ENCODE assay signal across 14 cellular contexts in the genomic region with DNA sequence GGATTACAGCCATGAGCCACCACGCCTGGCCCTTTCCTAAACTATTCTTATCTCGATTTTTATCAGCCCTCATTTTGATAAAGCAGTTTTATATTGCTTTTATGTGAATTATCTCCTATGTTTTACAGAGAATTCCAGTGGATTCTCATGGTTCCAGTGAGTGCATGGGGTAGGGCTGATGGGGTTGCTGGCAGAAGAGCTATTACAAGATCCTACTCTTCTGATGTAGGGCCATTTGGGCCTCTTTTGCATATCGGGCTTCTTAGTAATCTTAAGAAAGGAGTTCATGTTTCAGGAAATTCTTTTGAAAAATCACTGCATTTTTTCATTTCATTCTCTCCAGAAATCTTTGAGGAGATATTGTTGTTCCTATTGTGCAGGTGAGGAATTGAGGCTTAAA.
"Had no signal": no experiment of that assay in that cellular context is flagged by ENCODE, and none has a peak within 500 bp of the region (broad histone marks: within the 10 kb centered on the region; RNA-seq: fewer than 3 reads in every experiment).

No MANE protein-coding gene starts in this region.

- H3K9me3 Mint-ChIP-seq: activated CD4-positive, alpha-beta T cell treated with anti-CD3 and anti-CD28 coated beads, Interleukin-2, amount 10 ng/mL, durations not matched to agents 7 days and 5 days; activated naive CD8-positive, alpha-beta T cell treated with anti-CD3 and anti-CD28 coated beads, Interleukin-2, amount 10 ng/mL, durations not matched to agents 7 days and 5 days; activated T-helper 1 cell treated with anti-CD3 and anti-CD28 coated beads, Interleukin-12 subunit alpha, Interleukin-12 subunit beta, Interleukin-2, Interleukin-4 antibody, amounts not matched to agents 30 ng/mL and 10 ng/mL and 1 ng/mL, durations not matched to agents 14 hours and 24 hours and 36 hours had no signal

- H3K36me3 Mint-ChIP-seq: activated naive CD8-positive, alpha-beta T cell treated with anti-CD3 and anti-CD28 coated beads, Interleukin-2, amount 10 ng/mL, durations not matched to agents 7 days and 5 days had no signal

- H3K4me3 ChIP-seq: lung, ovary, SK-N-MC, skin epidermis had no signal

- H3K9me3 ChIP-seq: ovary had no signal

- H3K4me1 Mint-ChIP-seq: activated CD4-positive, alpha-beta T cell treated with anti-CD3 and anti-CD28 coated beads, Interleukin-2, amount 10 ng/mL, durations not matched to agents 7 days and 5 days; activated naive CD8-positive, alpha-beta T cell treated with anti-CD3 and anti-CD28 coated beads, Interleukin-2, amount 10 ng/mL, durations not matched to agents 7 days and 5 days had no signal

- H3K27me3 ChIP-seq: ovary had no signal

- H3K27ac ChIP-seq: epithelial cell of prostate, SK-N-MC had no signal

- H3K36me3 ChIP-seq: ovary had no signal

- H3K27ac Mint-ChIP-seq: activated CD4-positive, alpha-beta T cell treated with anti-CD3 and anti-CD28 coated beads, Interleukin-2, amount 10 ng/mL, durations not matched to agents 7 days and 5 days; activated naive CD8-positive, alpha-beta T cell treated with anti-CD3 and anti-CD28 coated beads, Interleukin-2, amount 10 ng/mL, durations not matched to agents 7 days and 5 days; activated T-helper 1 cell treated with anti-CD3 and anti-CD28 coated beads, Interleukin-12 subunit alpha, Interleukin-12 subunit beta, Interleukin-2, Interleukin-4 antibody, amounts not matched to agents 30 ng/mL and 10 ng/mL and 1 ng/mL, durations not matched to agents 14 hours and 24 hours and 36 hours had no signal

- H3K4me3 Mint-ChIP-seq: activated CD4-positive, alpha-beta T cell treated with anti-CD3 and anti-CD28 coated beads, Interleukin-2, amount 10 ng/mL, durations not matched to agents 7 days and 5 days; activated naive CD8-positive, alpha-beta T cell treated with anti-CD3 and anti-CD28 coated beads, Interleukin-2, amount 10 ng/mL, durations not matched to agents 7 days and 5 days; activated T-helper 1 cell treated with anti-CD3 and anti-CD28 coated beads, Interleukin-12 subunit alpha, Interleukin-12 subunit beta, Interleukin-2, Interleukin-4 antibody, amounts not matched to agents 30 ng/mL and 10 ng/mL and 1 ng/mL, durations not matched to agents 14 hours and 24 hours and 36 hours; neural crest cell had no signal

- H3K27me3 Mint-ChIP-seq: activated CD4-positive, alpha-beta T cell treated with anti-CD3 and anti-CD28 coated beads, Interleukin-2, amount 10 ng/mL, durations not matched to agents 7 days and 5 days; activated naive CD8-positive, alpha-beta T cell treated with anti-CD3 and anti-CD28 coated beads, Interleukin-2, amount 10 ng/mL, durations not matched to agents 7 days and 5 days had no signal

- DNase-seq: activated CD4-positive, alpha-beta T cell treated with anti-CD3 and anti-CD28 coated beads, Interleukin-2, amount 10 ng/mL, durations not matched to agents 7 days and 5 days; activated naive CD4-positive, alpha-beta T cell; activated naive CD8-positive, alpha-beta T cell treated with anti-CD3 and anti-CD28 coated beads, Interleukin-2, amount 10 ng/mL, durations not matched to agents 7 days and 5 days; aorta; ovary; stimulated activated CD4-positive, alpha-beta T cell treated with anti-CD3 and anti-CD28 coated beads, Interleukin-4, amount 100 ng/mL, for 24 hours; stimulated activated CD8-positive, alpha-beta memory T cell treated with anti-CD3 and anti-CD28 coated beads, Interleukin-4, amount 100 ng/mL, for 48 hours; stimulated activated naive CD4-positive, alpha-beta T cell treated with Interleukin-2 at 50 U/mL for 16 hours had no signal
